Comparison of ENCODE assay signal across 10 cellular contexts in genomic region chr22:37485714-37486223, GRCh38. TPM values are rescaled to one million over a fixed set of nuclear protein-coding genes. Genes with fewer than 3 reads are reported as not detected.
DNase-seq lines count a peak whose midpoint lies in the region; ATAC-seq, FAIRE-seq and TF ChIP-seq lines count a peak whose summit lies in the region.
"Had no signal": no experiment of that assay in that cellular context is flagged by ENCODE, and none has a peak within 500 bp of the region (broad histone marks: within the 10 kb centered on the region; RNA-seq: fewer than 3 reads in every experiment).

No MANE protein-coding gene starts in this region.

- peak overlapping the region; percentile 98 for H3K27ac Mint-ChIP-seq in CD4-positive, alpha-beta T cell
- H3K27ac Mint-ChIP-seq in activated CD4-positive, alpha-beta memory T cell treated with anti-CD3 and anti-CD28 coated beads for 36 hours, result peak overlapping the region; percentile 92

- H3K4me3 Mint-ChIP-seq in CD4-positive, alpha-beta T cell, result peak overlapping the region; percentile 93
- H3K4me3 Mint-ChIP-seq in activated CD4-positive, alpha-beta memory T cell treated with anti-CD3 and anti-CD28 coated beads for 36 hours, result peak overlapping the region; percentile 89

- H3K36me3 ChIP-seq in left lung (peaks cover 0 to 10% of the 10 kb centered on the region in 2 donors), upper lobe of right lung (no peaks in the 10 kb centered on the region)

- peaks cover 20 to 54% of the 10 kb centered on the region in 2 donors for H3K4me1 ChIP-seq in left lung
- H3K4me1 ChIP-seq in upper lobe of right lung, result peaks cover 17% of the 10 kb centered on the region
- H3K4me1 ChIP-seq in foreskin keratinocyte, result no peaks in the 10 kb centered on the region

- peaks cover 76% of the 10 kb centered on the region for H3K4me1 Mint-ChIP-seq in CD4-positive, alpha-beta T cell (ENCODE audit: low read depth)
- peaks cover 65% of the 10 kb centered on the region for H3K4me1 Mint-ChIP-seq in activated CD4-positive, alpha-beta memory T cell treated with anti-CD3 and anti-CD28 coated beads for 36 hours (ENCODE audit: low read depth)

- H3K27me3 Mint-ChIP-seq in CD4-positive, alpha-beta T cell, result no peaks in the 10 kb centered on the region
- H3K27me3 Mint-ChIP-seq in activated CD4-positive, alpha-beta memory T cell treated with anti-CD3 and anti-CD28 coated beads for 36 hours, result no peaks in the 10 kb centered on the region

- no peaks in the 10 kb centered on the region for H3K9me3 Mint-ChIP-seq in CD4-positive, alpha-beta T cell
- H3K9me3 Mint-ChIP-seq in activated CD4-positive, alpha-beta memory T cell treated with anti-CD3 and anti-CD28 coated beads for 36 hours, result no peaks in the 10 kb centered on the region

- POLR2A ChIA-PET in CD4-positive, alpha-beta T cell (lab: Charles Lee), result interaction anchor here (0.6 to 3.9 kb wide), 15 partner anchors 12 to 420 kb away, joined by 3 to 78 read pairs (median 5); partner anchors contain the start of genes GGA1 and RAC2
- POLR2A ChIA-PET in activated CD4-positive, alpha-beta memory T cell treated with anti-CD3 and anti-CD28 coated beads for 36 hours (lab: Charles Lee), result interaction anchor here (0.7 to 3.2 kb wide), 4 partner anchors 13 to 103 kb away, joined by 3 to 13 read pairs (median 3); no protein-coding TSS in a partner anchor

- peak overlapping the region; percentile 27 to 80 for H3K4me3 ChIP-seq in left lung
- H3K4me3 ChIP-seq in upper lobe of right lung, result peak overlapping the region; percentile 63

- no peak for TF ChIP-seq CTCF in CD4-positive, alpha-beta T cell (IDR thresholded peaks at IDR 0.05)
- TF ChIP-seq CTCF in left lung (IDR thresholded peaks at IDR 0.05), result no peak
- no peak for TF ChIP-seq CTCF in upper lobe of right lung (IDR thresholded peaks at IDR 0.05)
- no peak for TF ChIP-seq CTCF in foreskin keratinocyte (conservative IDR thresholded peaks at IDR 0.05)

- H3K36me3 Mint-ChIP-seq in CD4-positive, alpha-beta T cell (ENCODE audit: low read depth), result peaks cover 53% of the 10 kb centered on the region
- peaks cover 19% of the 10 kb centered on the region for H3K36me3 Mint-ChIP-seq in activated CD4-positive, alpha-beta memory T cell treated with anti-CD3 and anti-CD28 coated beads for 36 hours

- no peaks in the 10 kb centered on the region for H3K9me3 ChIP-seq in CD4-positive, alpha-beta T cell (ENCODE audit: control insufficient read depth, low read length)
- H3K9me3 ChIP-seq in left lung (no peaks in the 10 kb centered on the region), upper lobe of right lung (no peaks in the 10 kb centered on the region)

- CTCF ChIA-PET in CD4-positive, alpha-beta T cell (lab: Charles Lee), result interaction anchor here (1.5 to 3.4 kb wide), 2 partner anchors 13 to 82 kb away, joined by 4 to 17 read pairs; no protein-coding TSS in a partner anchor
- CTCF ChIA-PET in activated CD4-positive, alpha-beta memory T cell treated with anti-CD3 and anti-CD28 coated beads for 36 hours (lab: Charles Lee), result interaction anchor here (1.0 to 4.0 kb wide), 10 partner anchors 12 to 286 kb away, joined by 3 to 24 read pairs (median 7); partner anchors contain the start of gene GGA1

- peak in 3 of 10 experiments; percentile 18 to 43 (median 22) for DNase-seq in CD4-positive, alpha-beta T cell
- peak; percentile 32 for DNase-seq in activated CD4-positive, alpha-beta memory T cell treated with anti-CD3 and anti-CD28 coated beads for 36 hours
- DNase-seq in left lung (no peak), upper lobe of right lung (no peak), H54 (ENCODE audit: insufficient read length, low spot score) (no peak), foreskin keratinocyte (no peak)

- intact Hi-C loops in CD4-positive, alpha-beta T cell (cut with DNase I, micrococcal nuclease), result loop anchor here in 1 of 2 experiments (10.0 kb wide), 1 partner anchor 199 kb away; the partner anchor contains the start of gene NOL12
- intact Hi-C loops in activated CD4-positive, alpha-beta memory T cell treated with anti-CD3 and anti-CD28 coated beads for 36 hours (cut with micrococcal nuclease), result loop anchor here (2.0 kb wide), 1 partner anchor 81 kb away; no protein-coding TSS in a partner anchor
- intact Hi-C loops in left lung (cut with DNase I) (no loop called here), upper lobe of right lung (cut with DNase I) (no loop called here)

- ATAC-seq in CD4-positive, alpha-beta T cell (ENCODE audit: poor library complexity), result no peak
- peak; percentile 3 for ATAC-seq in HG02759 (IDR thresholded peaks at IDR 0.05; ENCODE audit: unreplicated experiment)
- no peak for ATAC-seq in left lung
- ATAC-seq in upper lobe of right lung, result no peak
- ATAC-seq in GM21447 (IDR thresholded peaks at IDR 0.05; ENCODE audit: unreplicated experiment), result no peak
- ATAC-seq in foreskin keratinocyte, result no peak

- no peak for FAIRE-seq in H54 (lab: Jason Lieb, UNC)
- FAIRE-seq: TTC549 had no signal

- no peaks in the 10 kb centered on the region for H3K27me3 ChIP-seq in CD4-positive, alpha-beta T cell (ENCODE audit: control insufficient read depth, insufficient read depth, low read length)
- H3K27me3 ChIP-seq in left lung (no peaks in the 10 kb centered on the region), upper lobe of right lung (no peaks in the 10 kb centered on the region), foreskin keratinocyte (no peaks in the 10 kb centered on the region)

- H3K27ac ChIP-seq in CD4-positive, alpha-beta T cell (ENCODE audit: low read depth, low read length), result peak overlapping the region; percentile 88
- H3K27ac ChIP-seq in left lung (peak overlapping the region; percentile 85 to 87), upper lobe of right lung (peak overlapping the region; percentile 90), foreskin keratinocyte (no peak overlapping the region)

- no peak for TF ChIP-seq POLR2A in H54 (IDR thresholded peaks at IDR 0.05; ENCODE audit: low read depth, low read length)

RNA-seq across cellular contexts. Expression of gene MFNG, which starts 0.4 kb away (rescaled TPM):
- total RNA-seq in CD4-positive, alpha-beta T cell, result 10 to 100 TPM; 85.1 to 89.9 TPM
- total RNA-seq in activated CD4-positive, alpha-beta memory T cell treated with anti-CD3 and anti-CD28 coated beads for 36 hours, result 100 to 1,000 TPM; 101 to 106 TPM
- total RNA-seq in left lung, result 10 to 100 TPM; 24.4 to 46.4 TPM
- total RNA-seq in upper lobe of right lung, result 53.5 TPM
- 4.2 and 5.5 TPM in 2 replicates for total RNA-seq in foreskin keratinocyte
- 5.7 and 6.1 TPM in 2 replicates for polyA plus RNA-seq in foreskin keratinocyte

RNA-seq across cellular contexts. Expression of gene CARD10, which starts 33.4 kb away (rescaled TPM):
- under 1 TPM; 0.20 to 0.63 TPM for total RNA-seq in CD4-positive, alpha-beta T cell
- total RNA-seq in activated CD4-positive, alpha-beta memory T cell treated with anti-CD3 and anti-CD28 coated beads for 36 hours, result under 1 TPM in 1 of 2 experiments, not detected in 1; 0.12 TPM
- 10 to 100 TPM; 10.3 to 13.6 TPM for total RNA-seq in left lung
- 17.0 TPM for total RNA-seq in upper lobe of right lung
- total RNA-seq in foreskin keratinocyte, result 116 and 130 TPM in 2 replicates
- polyA plus RNA-seq in foreskin keratinocyte, result 112 and 115 TPM in 2 replicates

RNA-seq across cellular contexts. Expression of gene ELFN2, which starts 58.5 kb away (rescaled TPM):
- under 1 TPM; 0.05 to 0.20 TPM for total RNA-seq in CD4-positive, alpha-beta T cell
- under 1 TPM; 0.39 to 0.57 TPM for total RNA-seq in activated CD4-positive, alpha-beta memory T cell treated with anti-CD3 and anti-CD28 coated beads for 36 hours
- total RNA-seq in left lung (1 to 10 TPM; 4.2 to 4.9 TPM), upper lobe of right lung (0.72 TPM), foreskin keratinocyte (0.88 and 0.95 TPM in 2 replicates)
- polyA plus RNA-seq in foreskin keratinocyte, result 0.44 and 0.46 TPM in 2 replicates
- total RNA-seq: lung microvascular endothelial cell had no signal

Comparison
In these comparisons a context has a peak if more than half of its experiments do, and no peak if none do; other contexts are left out.
1. RNA of gene CARD10, which starts 33.4 kb away (total RNA-seq): 116 to 130 TPM in foreskin keratinocyte, 17.0 TPM in upper lobe of right lung (single experiment) and 10.3 to 13.6 TPM in left lung; 0.20 to 0.63 TPM in CD4-positive, alpha-beta T cell and 0.12 TPM in activated CD4-positive, alpha-beta memory T cell treated with anti-CD3 and anti-CD28 coated beads for 36 hours; every median in the first group is over 4 times any median in the second.